Comparison of ENCODE assay signal across 18 cellular contexts in genomic region chr3:49501842-49502241, GRCh38. TPM values are rescaled to one million over a fixed set of nuclear protein-coding genes. Genes with fewer than 3 reads are reported as not detected.
A peak's percentile ranks its signal among the peaks of the same experiment; 100 is the strongest.
DNase-seq lines count a peak whose midpoint lies in the region; ATAC-seq and TF ChIP-seq lines count a peak whose summit lies in the region.
"Had no signal": no experiment of that assay in that cellular context is flagged by ENCODE, and none has a peak within 500 bp of the region (broad histone marks: within the 10 kb centered on the region; RNA-seq: fewer than 3 reads in every experiment).

No MANE protein-coding gene starts in this region.

- H3K9me3 Mint-ChIP-seq in activated CD4-positive, alpha-beta memory T cell treated with anti-CD3 and anti-CD28 coated beads for 36 hours = no peaks in the 10 kb centered on the region
- H3K9me3 Mint-ChIP-seq: type B pancreatic cell had no signal

- intact Hi-C loops in left ventricle myocardium inferior (cut with micrococcal nuclease) (no loop called here), Right ventricle myocardium superior (cut with DNase I) (no loop called here), esophagus squamous epithelium (cut with DNase I) (no loop called here), psoas muscle (cut with DNase I) (loop anchor here in 1 of 2 donors (2.0 kb wide), 1 partner anchor 31 kb away; the partner anchor contains the start of gene DAG1), vagina (cut with DNase I) (no loop called here)
- intact Hi-C loops in activated CD4-positive, alpha-beta memory T cell treated with anti-CD3 and anti-CD28 coated beads for 36 hours (cut with micrococcal nuclease) = no loop called here

- no peak overlapping the region for H3K27ac Mint-ChIP-seq in activated CD4-positive, alpha-beta memory T cell treated with anti-CD3 and anti-CD28 coated beads for 36 hours

- peaks cover 5% of the 10 kb centered on the region for H3K4me1 Mint-ChIP-seq in activated CD4-positive, alpha-beta memory T cell treated with anti-CD3 and anti-CD28 coated beads for 36 hours (ENCODE audit: low read depth)

- H3K9me3 ChIP-seq in left ventricle myocardium inferior (replicated peaks) (no peaks in the 10 kb centered on the region), esophagus squamous epithelium (no peaks in the 10 kb centered on the region), psoas muscle (no peaks in the 10 kb centered on the region), vagina (no peaks in the 10 kb centered on the region)
- H3K9me3 ChIP-seq: body of pancreas had no signal

- TF ChIP-seq CTCF in left ventricle myocardium inferior (IDR thresholded peaks at IDR 0.05; ENCODE audit: borderline replicate concordance) (no peak), esophagus squamous epithelium (IDR thresholded peaks at IDR 0.05) (no peak), psoas muscle (IDR thresholded peaks at IDR 0.05) (no peak), vagina (IDR thresholded peaks at IDR 0.05) (no peak)

- POLR2A ChIA-PET in activated CD4-positive, alpha-beta memory T cell treated with anti-CD3 and anti-CD28 coated beads for 36 hours (lab: Charles Lee) = no interaction called here

- H3K36me3 ChIP-seq in left ventricle myocardium inferior (peaks cover 5% of the 10 kb centered on the region), esophagus squamous epithelium (no peaks in the 10 kb centered on the region), psoas muscle (ENCODE audit: insufficient read depth in 1 of 2, low read depth in 1 of 2) (no peaks in the 10 kb centered on the region), vagina (no peaks in the 10 kb centered on the region)

- ATAC-seq in Right ventricle myocardium superior (ENCODE audit: poor library complexity) = no peak
- no peak for ATAC-seq in psoas muscle
- ATAC-seq in HG03457 (IDR thresholded peaks at IDR 0.05; ENCODE audit: unreplicated experiment) = no peak
- no peak for ATAC-seq in GM21528 (IDR thresholded peaks at IDR 0.05; ENCODE audit: low FRiP score, unreplicated experiment)

- TF ChIP-seq POLR2A in esophagus squamous epithelium (IDR thresholded peaks at IDR 0.05) (no peak), vagina (IDR thresholded peaks at IDR 0.05) (no peak)

- no peaks in the 10 kb centered on the region for H3K27me3 Mint-ChIP-seq in activated CD4-positive, alpha-beta memory T cell treated with anti-CD3 and anti-CD28 coated beads for 36 hours
- H3K27me3 Mint-ChIP-seq: type B pancreatic cell had no signal

- peaks cover 5% of the 10 kb centered on the region for H3K36me3 Mint-ChIP-seq in activated CD4-positive, alpha-beta memory T cell treated with anti-CD3 and anti-CD28 coated beads for 36 hours
- H3K36me3 Mint-ChIP-seq: type B pancreatic cell had no signal

- no peaks in the 10 kb centered on the region for H3K27me3 ChIP-seq in left ventricle myocardium inferior (ENCODE audit: low read depth)
- H3K27me3 ChIP-seq in esophagus squamous epithelium = no peaks in the 10 kb centered on the region
- H3K27me3 ChIP-seq in psoas muscle (ENCODE audit: insufficient read depth in 3 of 3, low read length in 2 of 3) = no peaks in the 10 kb centered on the region
- H3K27me3 ChIP-seq in vagina = no peaks in the 10 kb centered on the region
- H3K27me3 ChIP-seq: body of pancreas had no signal

- H3K4me3 ChIP-seq in left ventricle myocardium inferior (no peak overlapping the region), esophagus squamous epithelium (no peak overlapping the region), psoas muscle (no peak overlapping the region), vagina (no peak overlapping the region)
- H3K4me3 ChIP-seq: body of pancreas, PC-9 had no signal

- peak overlapping the region; percentile 86 for H3K27ac ChIP-seq in left ventricle myocardium inferior (replicated peaks)
- H3K27ac ChIP-seq in esophagus squamous epithelium = peak overlapping the region; percentile 8 to 79 (median 74)
- H3K27ac ChIP-seq in psoas muscle = peak overlapping the region; percentile 98
- peak overlapping the region; percentile 74 for H3K27ac ChIP-seq in vagina
- H3K27ac ChIP-seq: PC-9 had no signal

- H3K4me3 Mint-ChIP-seq in activated CD4-positive, alpha-beta memory T cell treated with anti-CD3 and anti-CD28 coated beads for 36 hours = no peak overlapping the region
- H3K4me3 Mint-ChIP-seq: type B pancreatic cell had no signal

- WGBS in esophagus squamous epithelium, 2 donors = 95 to 100% methylated on average over 2 of the region's 2 CpGs
- 98 to 100% (median 98%) methylated on average over 2 of the region's 2 CpGs for WGBS in psoas muscle, 3 donors

- H3K4me1 ChIP-seq in left ventricle myocardium inferior (peaks cover 48% of the 10 kb centered on the region), esophagus squamous epithelium (peaks cover 12 to 25% (median 19%) of the 10 kb centered on the region in 3 donors), psoas muscle (peaks cover 53% of the 10 kb centered on the region), vagina (peaks cover 21% of the 10 kb centered on the region)

- CTCF ChIA-PET in activated CD4-positive, alpha-beta memory T cell treated with anti-CD3 and anti-CD28 coated beads for 36 hours (lab: Charles Lee) = no interaction called here

- no peak for DNase-seq in left ventricle myocardium inferior
- DNase-seq in Right ventricle myocardium superior = no peak
- DNase-seq in esophagus squamous epithelium (lab: John Stamatoyannopoulos, UW) = no peak
- DNase-seq in psoas muscle = no peak
- no peak for DNase-seq in vagina (ENCODE audit: extremely low spot score in 2 of 2)
- no peak for DNase-seq in activated CD4-positive, alpha-beta memory T cell treated with anti-CD3 and anti-CD28 coated beads for 36 hours
- DNase-seq: activated CD4-positive, alpha-beta T cell treated with anti-CD3 and anti-CD28 coated beads for 4 hours; activated CD8-positive, alpha-beta memory T cell treated with anti-CD3 and anti-CD28 coated beads, Interleukin-2, amount 50 U/mL, for 48 hours; activated naive CD4-positive, alpha-beta T cell treated with Interleukin-2 at 50 U/mL for 16 hours; body of pancreas; H7; midbrain; NCI-H2171; NCI-H774; PC-9 had no signal

RNA-seq across cellular contexts. Expression of gene DAG1, which starts 31.8 kb away (rescaled TPM):
- 117 TPM for total RNA-seq in left ventricle myocardium inferior
- 122 TPM for total RNA-seq in Right ventricle myocardium superior
- total RNA-seq in esophagus squamous epithelium = 10 to 100 TPM; 36.2 to 74.2 (median 51.3) TPM
- 100 to 1,000 TPM in 3 of 4 donors, 10 to 100 TPM in 1; 67.6 to 159 (median 139) TPM for total RNA-seq in psoas muscle
- 10 to 100 TPM; 35.1 to 73.2 (median 42.1) TPM for polyA plus RNA-seq in psoas muscle
- 46.7 TPM for total RNA-seq in vagina
- 1 to 10 TPM; 9.4 to 9.6 TPM for total RNA-seq in activated CD4-positive, alpha-beta memory T cell treated with anti-CD3 and anti-CD28 coated beads for 36 hours

RNA-seq across cellular contexts. Expression of gene BSN, which starts 52.4 kb away (rescaled TPM):
- total RNA-seq in left ventricle myocardium inferior = 0.55 TPM
- total RNA-seq in Right ventricle myocardium superior = 0.27 TPM
- under 1 TPM; 0.11 to 0.19 (median 0.16) TPM for total RNA-seq in esophagus squamous epithelium
- under 1 TPM; 0.22 to 0.95 (median 0.47) TPM for total RNA-seq in psoas muscle
- under 1 TPM; 0.08 to 0.20 (median 0.10) TPM for polyA plus RNA-seq in psoas muscle
- 0.74 TPM for total RNA-seq in vagina
- under 1 TPM; 0.05 to 0.07 TPM for total RNA-seq in activated CD4-positive, alpha-beta memory T cell treated with anti-CD3 and anti-CD28 coated beads for 36 hours
